Comparison of ENCODE assay signal across 36 cellular contexts in genomic region chr20:24786096-24786495, GRCh38.
"Had no signal": no experiment of that assay in that cellular context is flagged by ENCODE, and none has a peak within 500 bp of the region (broad histone marks: within the 10 kb centered on the region; RNA-seq: fewer than 3 reads in every experiment).

No MANE protein-coding gene starts in this region.

- H3K27ac ChIP-seq: ascending aorta, body of pancreas, breast epithelium, Peyer's patch, RWPE1, VCaP had no signal

- H3K36me3 Mint-ChIP-seq: activated CD4-positive, alpha-beta memory T cell treated with anti-CD3 and anti-CD28 coated beads for 36 hours; activated naive CD8-positive, alpha-beta T cell treated with anti-CD3 and anti-CD28 coated beads, Interleukin-2, amount 10 ng/mL, durations not matched to agents 7 days and 5 days had no signal

- H3K36me3 ChIP-seq: ascending aorta, breast epithelium, MG63, Peyer's patch had no signal

- H3K27ac Mint-ChIP-seq: activated B cell treated with CpG ODN at 0.5 μM for 24 hours; activated CD4-positive, alpha-beta memory T cell treated with anti-CD3 and anti-CD28 coated beads for 36 hours had no signal

- H3K9me3 ChIP-seq: ascending aorta, body of pancreas, breast epithelium, MG63, Peyer's patch had no signal

- ATAC-seq: body of pancreas, PC-3, Right ventricle myocardium inferior had no signal

- H3K27me3 ChIP-seq: ascending aorta, body of pancreas, MG63, Peyer's patch had no signal

- H3K9me3 Mint-ChIP-seq: activated B cell treated with CpG ODN at 0.5 μM for 24 hours; activated CD4-positive, alpha-beta memory T cell treated with anti-CD3 and anti-CD28 coated beads for 36 hours; activated naive CD8-positive, alpha-beta T cell treated with anti-CD3 and anti-CD28 coated beads, Interleukin-2, amount 10 ng/mL, durations not matched to agents 7 days and 5 days had no signal

- H3K4me3 Mint-ChIP-seq: activated B cell treated with CpG ODN at 0.5 μM for 24 hours; activated CD4-positive, alpha-beta memory T cell treated with anti-CD3 and anti-CD28 coated beads for 36 hours; activated naive CD8-positive, alpha-beta T cell treated with anti-CD3 and anti-CD28 coated beads, Interleukin-2, amount 10 ng/mL, durations not matched to agents 7 days and 5 days had no signal

- H3K4me1 Mint-ChIP-seq: activated B cell treated with CpG ODN at 0.5 μM for 24 hours had no signal

- DNase-seq: activated B cell treated with CpG ODN at 0.5 μM for 24 hours; activated CD4-positive, alpha-beta memory T cell treated with anti-CD3 and anti-CD28 coated beads for 36 hours; activated CD4-positive, alpha-beta T cell treated with anti-CD3 and anti-CD28 coated beads for 4 hours; activated CD4-positive, alpha-beta T cell treated with anti-CD3 and anti-CD28 coated beads, Interleukin-2, amount 50 U/mL, for 1 hour; activated CD4-positive, CD25-positive, alpha-beta regulatory T cell treated with anti-CD3 and anti-CD28 coated beads, Interleukin-2, amount 50 U/mL, for 72 hours; activated CD8-positive, alpha-beta memory T cell treated with anti-CD3 and anti-CD28 coated beads, Interleukin-2, amount 50 U/mL, for 4 hours; activated effector memory CD4-positive, alpha-beta T cell treated with Interleukin-2 at 50 U/mL for 16 hours; activated naive CD4-positive, alpha-beta T cell treated with anti-CD3 and anti-CD28 coated beads, Interleukin-2, amount 50 U/mL, for 16 hours; activated naive CD8-positive, alpha-beta T cell treated with anti-CD3 and anti-CD28 coated beads, Interleukin-2, amount 10 ng/mL, durations not matched to agents 7 days and 5 days; activated T-cell treated with anti-CD3 and anti-CD28 coated beads for 4 hours; activated T-cell treated with anti-CD3 and anti-CD28 coated beads, Interleukin-2, amount 50 U/mL, for 48 hours; amygdala; body of pancreas; caudate nucleus; KG1; NCI-H1048; NCI-H1105 treated with DMSO at 0.1 percent for 48 hours; NCI-H1436; NCI-H2029; NCI-H510A; NCI-H526; NCI-H748 treated with DMSO at 0.1 percent for 48 hours; NK-92 treated with Interleukin-12 subunit alpha and Interleukin-12 subunit beta, amount 100 ng/mL, for 24 hours; Peyer's patch; SIG-M5; SW 1271; T-helper 1 cell; T-helper 2 cell; T-helper 9 cell had no signal

- H3K4me1 ChIP-seq: ascending aorta, body of pancreas, breast epithelium, Peyer's patch had no signal

- H3K27me3 Mint-ChIP-seq: activated B cell treated with CpG ODN at 0.5 μM for 24 hours had no signal

- H3K4me3 ChIP-seq: ascending aorta, body of pancreas, breast epithelium, MG63, Peyer's patch had no signal
